18 cellular contexts compared by ENCODE assay signal in genomic region chr2:172259835-172260234, GRCh38.
DNase-seq lines count a peak whose midpoint lies in the region; ATAC-seq, FAIRE-seq and TF ChIP-seq lines count a peak whose summit lies in the region.
"Had no signal": no experiment of that assay in that cellular context is flagged by ENCODE, and none has a peak within 500 bp of the region (broad histone marks: within the 10 kb centered on the region; RNA-seq: fewer than 3 reads in every experiment).

No MANE protein-coding gene starts in this region.

- H4K8ac ChIP-seq in H1 (ENCODE audit: extremely low read depth, insufficient read depth, low read length) = no peak overlapping the region

- no peak overlapping the region for H4K5ac ChIP-seq in H1 (ENCODE audit: insufficient read length, low read depth, low read length)

- TF ChIP-seq CTCF in H1 (IDR thresholded peaks at IDR 0.05; ENCODE audit: control extremely low read depth in 1 of 3, insufficient read depth in 1 of 3, low read depth in 1 of 3, low read length in 3 of 3) = no peak
- no peak for TF ChIP-seq CTCF in osteoblast (IDR thresholded peaks at IDR 0.05; ENCODE audit: extremely low read depth, low read depth, low read length)

- H3K4ac ChIP-seq in H1 (replicated peaks; ENCODE audit: insufficient read length, low read depth, low read length) = no peak overlapping the region

- H4K20me1 ChIP-seq in H1 (replicated peaks in 1 of 2; ENCODE audit: control insufficient read depth in 1 of 2, insufficient read depth in 2 of 2, low read length in 2 of 2) = no peaks in the 10 kb centered on the region
- no peaks in the 10 kb centered on the region for H4K20me1 ChIP-seq in osteoblast (ENCODE audit: insufficient read depth, low read length)

- no peak for FAIRE-seq in H1 (lab: Jason Lieb, UNC)

- no peaks in the 10 kb centered on the region for H3K79me1 ChIP-seq in H1 (ENCODE audit: low read depth, low read length)

- H3K79me2 ChIP-seq in H1 (ENCODE audit: control insufficient read depth in 1 of 2, insufficient read depth in 2 of 2, low read length in 2 of 2) = no peaks in the 10 kb centered on the region
- no peaks in the 10 kb centered on the region for H3K79me2 ChIP-seq in osteoblast (ENCODE audit: insufficient read depth, low read length)

- peak overlapping the region; percentile 56 for H4K91ac ChIP-seq in H1 (replicated peaks; ENCODE audit: insufficient read length, low read length)

- H3K9ac ChIP-seq in H1 (replicated peaks in 1 of 4; ENCODE audit: extremely low read depth in 1 of 4, low read depth in 3 of 4, low read length in 3 of 4) = no peak overlapping the region

- no peak overlapping the region for H3K23ac ChIP-seq in H1 (ENCODE audit: insufficient read length)

- H2AFZ ChIP-seq in H1 (ENCODE audit: low read length) = 0 out of 2 replicates have a peak overlapping the region, but pooled peaks have one; percentile 20
- no peak overlapping the region for H2AFZ ChIP-seq in osteoblast (ENCODE audit: low read length)

- H3K56ac ChIP-seq in H1 (replicated peaks; ENCODE audit: insufficient read length, low read depth, low read length) = no peak overlapping the region

- H2BK15ac ChIP-seq in H1 (ENCODE audit: low read length) = no peak overlapping the region

- no peak overlapping the region for H2BK5ac ChIP-seq in H1 (ENCODE audit: low read depth, low read length)

- CTCF ChIA-PET in H1 (lab: Charles Lee; ENCODE audit: partially characterized antibody) = interaction anchor here (0.9 kb wide), 1 partner anchor 87 kb away, joined by 3 read pairs; no protein-coding TSS in a partner anchor

- H2BK12ac ChIP-seq in H1 (ENCODE audit: low read depth, low read length) = peak overlapping the region; percentile 31; the same call in 1 of the 2 replicates

- H3K36me3 ChIP-seq in H1 (ENCODE audit: control insufficient read depth in 2 of 4, insufficient read depth in 4 of 4, low read length in 3 of 4) = no peaks in the 10 kb centered on the region
- H3K36me3 ChIP-seq in mesodermal cell (ENCODE audit: control insufficient read depth, insufficient read depth, low read length) = no peaks in the 10 kb centered on the region
- no peaks in the 10 kb centered on the region for H3K36me3 ChIP-seq in osteoblast (ENCODE audit: insufficient read depth, low read length)

- H3K9me3 ChIP-seq in H1 (ENCODE audit: insufficient read depth in 2 of 2, low read depth in 1 of 2, low read length in 1 of 2) (no peaks in the 10 kb centered on the region), mesodermal cell (ENCODE audit: control insufficient read depth, low read length) (no peaks in the 10 kb centered on the region), osteoblast (ENCODE audit: low read depth, low read length) (no peaks in the 10 kb centered on the region)

- H3K4me3 ChIP-seq in H1 (ENCODE audit: extremely low read depth in 1 of 4, insufficient read depth in 2 of 4, low read depth in 3 of 4, low read length in 4 of 4) (no peak overlapping the region), mesodermal cell (ENCODE audit: extremely low read depth, insufficient read depth, low read length, poor library complexity, severe bottlenecking) (no peak overlapping the region), osteoblast (ENCODE audit: insufficient read depth, low read length) (no peak overlapping the region)

- peak overlapping the region; percentile 76 for H3K18ac ChIP-seq in H1 (ENCODE audit: extremely low read depth, low read length)

- POLR2A ChIA-PET in H1 (lab: Charles Lee; ENCODE audit: partially characterized antibody) = no interaction called here

- H3K27me3 ChIP-seq in H1 (replicated peaks in 1 of 4; ENCODE audit: control insufficient read depth in 3 of 4, extremely low read depth in 1 of 4, insufficient read depth in 3 of 4, low read length in 3 of 4) = no peaks in the 10 kb centered on the region
- H3K27me3 ChIP-seq in osteoblast (ENCODE audit: insufficient read depth, low read length) = no peaks in the 10 kb centered on the region

- no peak overlapping the region for H2AK5ac ChIP-seq in H1 (ENCODE audit: low read depth, low read length)

- H3K27ac ChIP-seq in H1 (ENCODE audit: low read depth, low read length) = no peak overlapping the region
- H3K27ac ChIP-seq in mesodermal cell (ENCODE audit: low read depth, low read length, severe bottlenecking) = peak overlapping the region; percentile 32
- H3K27ac ChIP-seq in osteoblast (ENCODE audit: low read depth, low read length) = no peak overlapping the region
- H3K27ac ChIP-seq: 22Rv1 had no signal

- TF ChIP-seq POLR2A in H1 (IDR thresholded peaks at IDR 0.05; ENCODE audit: control extremely low read depth in 1 of 2, low read depth in 2 of 2, low read length in 2 of 2) = no peak

- no peak overlapping the region for H3K14ac ChIP-seq in H1 (ENCODE audit: insufficient read length)

- H2BK120ac ChIP-seq in H1 (replicated peaks; ENCODE audit: low read depth, low read length) = no peak overlapping the region

- DNase-seq in NCI-H82 (lab: John Stamatoyannopoulos, UW) (peak; percentile 69), NCI-H82 treated with DMSO at 0.1 percent for 48 hours (lab: John Stamatoyannopoulos, UW; ENCODE audit: unreplicated experiment) (no peak), H1 (ENCODE audit: low read depth in 1 of 2, low spot score in 2 of 2) (no peak), osteoblast (ENCODE audit: insufficient read length, low spot score, missing footprints) (no peak), 8988T (no peak)
- no peak for DNase-seq in activated effector memory CD4-positive, alpha-beta T cell treated with anti-CD3 and anti-CD28 coated beads, Interleukin-2, amount 50 U/mL, for 16 hours
- DNase-seq: DMS79 treated with DMSO at 0.1 percent for 48 hours, HCEC 1CT, NCI-H1105 treated with DMSO at 0.1 percent for 48 hours, NCI-H1694, NCI-H2081 treated with DMSO at 0.1 percent for 48 hours, NCI-H510A, NCI-H748 treated with DMSO at 0.1 percent for 48 hours, SIG-M5 had no signal

- peak overlapping the region in 1 of 2 experiments; percentile 40; a peak in 1 of 4 replicates for H3K4me2 ChIP-seq in H1 (ENCODE audit: insufficient read depth in 1 of 2, low read depth in 2 of 2, low read length in 2 of 2)
- H3K4me2 ChIP-seq in osteoblast (ENCODE audit: insufficient read depth, low read length) = no peak overlapping the region

- H3K23me2 ChIP-seq in H1 (ENCODE audit: low read depth, low read length) = no peaks in the 10 kb centered on the region

- ATAC-seq in esophagus mucosa = no peak
- ATAC-seq: SK-N-SH treated with all-trans-retinoic acid at 6 μM for 48 hours had no signal

- 73% methylated on average over 4 of the region's 4 CpGs; no CpG with 5 or more reads in 1 of the 2 experiments for WGBS in H1 (ENCODE audit: extremely low coverage in 1 of 2, insufficient coverage in 1 of 2, insufficient read length in 1 of 2, insufficient replicate concordance in 2 of 2, low coverage in 1 of 2, low lambda C conversion rate in 2 of 2, missing lambda C conversion rate in 1 of 2), 2 experiments
- 65 to 88% methylated on average over 2 to 3 of the region's 4 CpGs for WGBS in mesodermal cell (ENCODE audit: insufficient coverage in 2 of 2), 2 experiments

- no peak for TF ChIP-seq RAD21 in H1 (IDR thresholded peaks at IDR 0.05 in 1 of 2, conservative IDR thresholded peaks at IDR 0.05 in 1 of 2; ENCODE audit: low read depth in 2 of 2, low read length in 2 of 2)

- H3K4me1 ChIP-seq in H1 (replicated peaks in 1 of 4; ENCODE audit: control insufficient read depth in 3 of 4, insufficient read depth in 4 of 4, low read length in 3 of 4) (peaks cover 2 to 10% (median 4%) of the 10 kb centered on the region in 4 experiments; a peak in 3 of 7 replicates), mesodermal cell (ENCODE audit: control insufficient read depth, insufficient read depth, low read length, poor library complexity, severe bottlenecking) (peaks cover 9% of the 10 kb centered on the region), osteoblast (ENCODE audit: insufficient read depth, low read length) (peaks cover 9% of the 10 kb centered on the region)

- peak overlapping the region; percentile 66; the same call in 1 of the 2 replicates for H2BK20ac ChIP-seq in H1 (ENCODE audit: low read length)

- TF ChIP-seq EP300 in H1 (IDR thresholded peaks at IDR 0.05; ENCODE audit: borderline replicate concordance in 1 of 2, low read depth in 2 of 2, low read length in 2 of 2) = no peak

TF ChIP-seq in H1, 55 proteins besides CTCF, POLR2A, EP300 and RAD21:
- no peak for TF ChIP-seq NRF1 (IDR thresholded peaks at IDR 0.05; ENCODE audit: low read depth, low read length)
- TF ChIP-seq SUZ12 (IDR thresholded peaks at IDR 0.05; ENCODE audit: low read length) = no peak
- no peak for TF ChIP-seq SP4 (IDR thresholded peaks at IDR 0.05; ENCODE audit: low read length)
- TF ChIP-seq KDM4A (IDR thresholded peaks at IDR 0.05; ENCODE audit: low read depth, low read length, severe bottlenecking) = no peak
- TF ChIP-seq POLR2AphosphoS5 (IDR thresholded peaks at IDR 0.05; ENCODE audit: low read depth, low read length) = no peak
- TF ChIP-seq TEAD4 (IDR thresholded peaks at IDR 0.05; ENCODE audit: low read depth, low read length) = no peak
- no peak for TF ChIP-seq JUND (IDR thresholded peaks at IDR 0.05; ENCODE audit: low read length)
- no peak for TF ChIP-seq CEBPB (IDR thresholded peaks at IDR 0.05; ENCODE audit: low read depth, low read length)
- TF ChIP-seq SIN3A (conservative IDR thresholded peaks at IDR 0.05 in 1 of 2, IDR thresholded peaks at IDR 0.05 in 1 of 2; ENCODE audit: low read depth in 1 of 2, low read length in 2 of 2) = no peak
- TF ChIP-seq KDM1A (IDR thresholded peaks at IDR 0.05; ENCODE audit: borderline replicate concordance, low read length) = no peak
- no peak for TF ChIP-seq EZH2 (IDR thresholded peaks at IDR 0.05; ENCODE audit: low read depth, low read length, severe bottlenecking)
TF ChIP-seq in H1: peak in this region for 0.
